8 cellular contexts compared by ENCODE assay signal in genomic region chr14:50312734-50313054, GRCh38. TPM values are rescaled to one million over a fixed set of nuclear protein-coding genes. Genes with fewer than 3 reads are reported as not detected.
DNase-seq lines count a peak whose midpoint lies in the region; ATAC-seq and TF ChIP-seq lines count a peak whose summit lies in the region.

No MANE protein-coding gene starts in this region.

- DNase-seq in GM12865 (ENCODE audit: low read depth) (no peak), NB4 (ENCODE audit: low read depth) (no peak), astrocyte of the cerebellum (ENCODE audit: low read depth) (no peak), right lobe of liver (no peak), transverse colon (no peak), dedifferentiated amniotic fluid mesenchymal stem cell (ENCODE audit: extremely low spot score) (no peak)

- H3K4me1 ChIP-seq in right lobe of liver: peaks cover 0 to 17% (median 3%) of the 10 kb centered on the region in 4 donors
- peaks cover 6 to 20% (median 13%) of the 10 kb centered on the region in 4 donors for H3K4me1 ChIP-seq in transverse colon

- H3K4me3 ChIP-seq in GM12865 (ENCODE audit: low read depth, low read length): peak overlapping the region; percentile 64
- H3K4me3 ChIP-seq in NB4 (ENCODE audit: low read depth, low read length): peak overlapping the region; percentile 68
- H3K4me3 ChIP-seq in astrocyte of the cerebellum (ENCODE audit: low read depth, low read length): peak overlapping the region; percentile 71
- H3K4me3 ChIP-seq in right lobe of liver: peak overlapping the region; percentile 65 to 85 (median 67)
- peak overlapping the region; percentile 55 to 90 (median 72) for H3K4me3 ChIP-seq in transverse colon

- H3K27me3 ChIP-seq in right lobe of liver (no peaks in the 10 kb centered on the region), transverse colon (no peaks in the 10 kb centered on the region)

- H3K27ac ChIP-seq in right lobe of liver (peak overlapping the region; percentile 81 to 84 (median 82)), transverse colon (peak overlapping the region; percentile 92 to 98 (median 93))

- intact Hi-C loops in right lobe of liver (cut with DNase I): no loop called here
- intact Hi-C loops in transverse colon (cut with DNase I; ENCODE audit: low total_unique reads): loop anchor here (10.0 kb wide), 1 partner anchor 82 kb away; the partner anchor contains the start of gene CDKL1

- 1% methylated on average over 10 of the region's 18 CpGs for WGBS in right lobe of liver (ENCODE audit: insufficient coverage, low coverage, low lambda C conversion rate, missing lambda C conversion rate)
- WGBS in transverse colon (ENCODE audit: low coverage in 1 of 2), 2 donors: 3% methylated on average over 11 of the region's 18 CpGs; no CpG with 5 or more reads in 1 of the 2 donors

- TF ChIP-seq POLR2A in NB4 (IDR thresholded peaks at IDR 0.05; ENCODE audit: extremely low read depth, insufficient read length) (no peak), right lobe of liver (IDR thresholded peaks at IDR 0.05) (no peak), transverse colon (IDR thresholded peaks at IDR 0.05) (no peak)

- no peak for TF ChIP-seq EP300 in transverse colon (IDR thresholded peaks at IDR 0.05; ENCODE audit: low read depth)

- no peaks in the 10 kb centered on the region for H3K36me3 ChIP-seq in right lobe of liver
- H3K36me3 ChIP-seq in transverse colon: no peaks in the 10 kb centered on the region

- peak; percentile 25 for ATAC-seq in GM21717 (IDR thresholded peaks at IDR 0.05; ENCODE audit: unreplicated experiment)
- peak in 1 of 4 donors; percentile 4 for ATAC-seq in right lobe of liver
- no peak for ATAC-seq in GM19397 (IDR thresholded peaks at IDR 0.05; ENCODE audit: unreplicated experiment)

- TF ChIP-seq CTCF in GM12865 (IDR thresholded peaks at IDR 0.05; ENCODE audit: insufficient read depth, low read depth, low read length, missing control alignments) (no peak), NB4 (IDR thresholded peaks at IDR 0.05; ENCODE audit: low read depth, low read length) (no peak), astrocyte of the cerebellum (IDR thresholded peaks at IDR 0.05; ENCODE audit: low read depth, low read length, missing control alignments) (no peak), right lobe of liver (IDR thresholded peaks at IDR 0.05) (no peak), transverse colon (IDR thresholded peaks at IDR 0.05) (no peak)

- H3K9me3 ChIP-seq in right lobe of liver (no peaks in the 10 kb centered on the region), transverse colon (no peaks in the 10 kb centered on the region)

- in situ Hi-C loops in astrocyte of the cerebellum (cut with HindIII; ENCODE audit: low sequenced_read_pairs) (no loop called here), transverse colon (cut with MboI; ENCODE audit: low pct_ligation_motif_present in 1 of 4, low pct_unique_long_range_greater_than_20kb in 1 of 4, low sequenced_read_pairs in 3 of 4) (no loop called here)

RNA-seq across cellular contexts. Expression of gene DMAC2L, which starts 0.6 kb away (rescaled TPM):
- 10 to 100 TPM in 1 of 6 experiments, 1 to 10 TPM in 5; 4.1 to 10.9 (median 7.1) TPM for total RNA-seq in right lobe of liver
- 10 to 100 TPM in 2 of 4 donors, 1 to 10 TPM in 2; 3.0 to 18.9 (median 9.2) TPM for total RNA-seq in transverse colon

RNA-seq across cellular contexts. Expression of gene L2HGDH, which starts 0.7 kb away (rescaled TPM):
- total RNA-seq in right lobe of liver: 10 to 100 TPM in 1 of 6 experiments, 1 to 10 TPM in 5; 6.1 to 11.1 (median 6.9) TPM
- 10 to 100 TPM in 1 of 4 donors, 1 to 10 TPM in 2, under 1 TPM in 1; 0.80 to 73.3 (median 8.3) TPM for total RNA-seq in transverse colon
